ENCODE assay signal across 17 cellular contexts in genomic region chr1:200134116-200134515, GRCh38.
DNase-seq lines count a peak whose midpoint lies in the region; FAIRE-seq and TF ChIP-seq lines count a peak whose summit lies in the region.
"Had no signal": no experiment of that assay in that cellular context is flagged by ENCODE, and none has a peak within 500 bp of the region (broad histone marks: within the 10 kb centered on the region; RNA-seq: fewer than 3 reads in every experiment).

No MANE protein-coding gene starts in this region.

- TF ChIP-seq CTCF in RWPE1 (conservative IDR thresholded peaks at IDR 0.05; ENCODE audit: low read depth) (no peak), osteocyte (IDR thresholded peaks at IDR 0.05) (no peak)

- 73 to 90% (median 85%) methylated on average over 2 of the region's 2 CpGs for WGBS in small intestine, 3 donors

- POLR2A ChIA-PET in RWPE1 (lab: Yijun Ruan, JAX; ENCODE audit: low non-redundant PET) = no interaction called here

- FAIRE-seq in small intestine (lab: Jason Lieb, UNC) = no peak
- FAIRE-seq: A204.1, D721Med, GM19239 had no signal

- no peaks in the 10 kb centered on the region for H3K36me3 Mint-ChIP-seq in osteocyte (ENCODE audit: unreplicated experiment)
- H3K36me3 Mint-ChIP-seq: CD8-positive, alpha-beta T cell had no signal

- DNase-seq in RWPE1 (ENCODE audit: low spot score) = peak; percentile 41
- peak; percentile 14 for DNase-seq in epithelial cell of prostate (ENCODE audit: low read depth, low spot score)
- peak; percentile 7 for DNase-seq in kidney glomerular epithelial cell (lab: John Stamatoyannopoulos, UW)
- peak; percentile 43 for DNase-seq in small intestine
- no peak for DNase-seq in osteocyte (ENCODE audit: extremely low spot score, unreplicated experiment)
- DNase-seq in AG08395 (ENCODE audit: low spot score) = no peak
- no peak for DNase-seq in DMS 273 treated with DMSO at 0.1 percent for 48 hours (lab: John Stamatoyannopoulos, UW)
- DNase-seq: BE2C; CD8-positive, alpha-beta T cell; COR-L47; DND-41; GF-D8; HCEC 1CT had no signal

- CTCF ChIA-PET in RWPE1 (lab: Yijun Ruan, JAX) = interaction anchor here (0.6 to 0.7 kb wide), 2 partner anchors 34 to 36 kb away, joined by 3 read pairs; no protein-coding TSS in a partner anchor

- peaks cover 0 to 2% of the 10 kb centered on the region in 2 donors for H3K4me1 ChIP-seq in small intestine (ENCODE audit: control insufficient read depth in 2 of 2, insufficient read depth in 1 of 2, low read depth in 1 of 2, low read length in 1 of 2)
- H3K4me1 ChIP-seq: BE2C had no signal

- H3K9me3 Mint-ChIP-seq in osteocyte (ENCODE audit: unreplicated experiment) = no peaks in the 10 kb centered on the region
- H3K9me3 Mint-ChIP-seq: CD8-positive, alpha-beta T cell had no signal

- no peaks in the 10 kb centered on the region for H3K27me3 ChIP-seq in small intestine (ENCODE audit: control insufficient read depth in 2 of 2, insufficient read depth in 2 of 2, low read length in 2 of 2)
- H3K27me3 ChIP-seq: BE2C had no signal

- H3K4me1 Mint-ChIP-seq in osteocyte (ENCODE audit: unreplicated experiment) = no peaks in the 10 kb centered on the region

- no peak overlapping the region for H3K4me3 Mint-ChIP-seq in osteocyte (ENCODE audit: unreplicated experiment)
- H3K4me3 Mint-ChIP-seq: CD8-positive, alpha-beta T cell had no signal

- H3K27ac ChIP-seq in RWPE1 (no peak overlapping the region), epithelial cell of prostate (no peak overlapping the region), small intestine (ENCODE audit: low read depth in 1 of 2, low read length in 1 of 2) (no peak overlapping the region)
- H3K27ac ChIP-seq: C4-2B had no signal

- H3K36me3 ChIP-seq in small intestine (ENCODE audit: control insufficient read depth in 2 of 2, insufficient read depth in 2 of 2, low read length in 2 of 2) = peaks cover 0 to 3% of the 10 kb centered on the region in 2 donors
- H3K36me3 ChIP-seq: BE2C had no signal

- H3K9me3 ChIP-seq in small intestine (ENCODE audit: control insufficient read depth, low read depth) = no peaks in the 10 kb centered on the region
- H3K9me3 ChIP-seq: BE2C had no signal

- H3K27me3 Mint-ChIP-seq in osteocyte (ENCODE audit: unreplicated experiment) = peaks cover 41% of the 10 kb centered on the region

- no peak overlapping the region for H3K27ac Mint-ChIP-seq in osteocyte (ENCODE audit: unreplicated experiment)
- H3K27ac Mint-ChIP-seq: CD8-positive, alpha-beta T cell had no signal

- H3K4me3 ChIP-seq in small intestine (ENCODE audit: low read depth in 1 of 2, low read length in 2 of 2) = no peak overlapping the region

Comparison
In these comparisons a context has a peak if more than half of its experiments do, and no peak if none do; other contexts are left out.
1. DNase-seq: peak in RWPE1 (single experiment), epithelial cell of prostate (single experiment), kidney glomerular epithelial cell (single experiment) and small intestine (single experiment); none in osteocyte (single experiment), AG08395 (single experiment) and DMS 273 treated with DMSO at 0.1 percent for 48 hours (single experiment).